1 cellular context compared by ENCODE assay signal in the genomic region with DNA sequence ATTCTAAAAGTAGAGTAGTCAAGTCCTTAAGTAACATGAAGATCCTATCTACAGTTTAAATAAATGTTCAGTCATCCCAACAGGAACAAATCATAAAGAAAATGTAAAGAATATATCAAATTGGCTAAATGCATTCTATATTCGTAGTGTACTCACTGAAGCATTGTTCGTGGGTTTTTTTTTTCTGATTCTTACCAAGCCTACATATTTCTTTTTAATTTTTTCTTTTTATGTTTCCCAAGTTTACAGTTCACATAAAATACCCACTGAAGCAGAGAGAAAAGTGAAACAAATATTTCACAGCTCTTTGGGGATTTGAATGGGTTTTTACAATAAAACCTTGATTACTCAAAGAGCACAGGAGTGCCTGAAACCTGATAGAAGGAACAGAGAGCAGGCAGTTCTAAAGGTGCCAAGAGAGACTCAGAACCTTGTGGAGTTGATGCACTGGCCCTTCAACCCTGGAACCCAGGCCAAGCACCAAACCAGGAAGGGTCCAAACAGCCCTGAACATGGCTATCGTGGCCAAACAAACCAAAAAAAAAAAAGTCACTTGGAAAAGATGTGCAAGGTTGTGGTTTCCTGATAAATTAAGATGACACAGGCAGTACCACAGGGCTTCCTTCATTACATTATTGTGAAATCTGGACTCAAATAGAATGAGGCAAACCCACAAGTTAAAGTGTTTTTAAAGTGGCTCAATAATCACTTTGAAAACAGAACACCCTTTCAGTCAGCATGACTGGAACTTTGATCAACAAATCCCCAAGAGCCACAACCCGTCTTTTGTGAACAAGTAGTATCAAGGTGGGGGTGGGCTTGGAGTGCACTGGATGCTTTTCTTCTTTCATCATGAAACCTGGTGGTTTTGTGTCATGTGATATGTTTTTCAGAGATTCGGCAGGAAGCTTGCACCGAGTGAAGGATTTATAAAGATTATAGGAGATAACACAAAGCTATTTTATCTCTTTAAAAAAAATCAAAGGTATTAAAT.
TF ChIP-seq lines count a peak whose summit lies in the region.

No MANE protein-coding gene starts in this region.

TF ChIP-seq in HEK293, 187 proteins besides CTCF, POLR2A, EP300 and RAD21 (continued from another document):
- TF ChIP-seq, protein P1, sequence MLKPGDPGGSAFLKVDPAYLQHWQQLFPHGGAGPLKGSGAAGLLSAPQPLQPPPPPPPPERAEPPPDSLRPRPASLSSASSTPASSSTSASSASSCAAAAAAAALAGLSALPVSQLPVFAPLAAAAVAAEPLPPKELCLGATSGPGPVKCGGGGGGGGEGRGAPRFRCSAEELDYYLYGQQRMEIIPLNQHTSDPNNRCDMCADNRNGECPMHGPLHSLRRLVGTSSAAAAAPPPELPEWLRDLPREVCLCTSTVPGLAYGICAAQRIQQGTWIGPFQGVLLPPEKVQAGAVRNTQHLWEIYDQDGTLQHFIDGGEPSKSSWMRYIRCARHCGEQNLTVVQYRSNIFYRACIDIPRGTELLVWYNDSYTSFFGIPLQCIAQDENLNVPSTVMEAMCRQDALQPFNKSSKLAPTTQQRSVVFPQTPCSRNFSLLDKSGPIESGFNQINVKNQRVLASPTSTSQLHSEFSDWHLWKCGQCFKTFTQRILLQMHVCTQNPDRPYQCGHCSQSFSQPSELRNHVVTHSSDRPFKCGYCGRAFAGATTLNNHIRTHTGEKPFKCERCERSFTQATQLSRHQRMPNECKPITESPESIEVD (tag by site-specific recombination; IDR thresholded peaks at IDR 0.05) = 0 out of 2 replicates have a peak, but pooled peaks have one; percentile 16
- TF ChIP-seq ZNF621 (tag by site-specific recombination; IDR thresholded peaks at IDR 0.05) (no peak), ZBTB21 (tag by site-specific recombination; IDR thresholded peaks at IDR 0.05) (no peak), ZNF248 (tag by site-specific recombination; IDR thresholded peaks at IDR 0.05) (no peak), ZBTB20 (tag by site-specific recombination; IDR thresholded peaks at IDR 0.05) (no peak), ZNF354C (tag by site-specific recombination; IDR thresholded peaks at IDR 0.05; ENCODE audit: borderline replicate concordance, low read depth) (no peak)
- TF ChIP-seq, protein P2, sequence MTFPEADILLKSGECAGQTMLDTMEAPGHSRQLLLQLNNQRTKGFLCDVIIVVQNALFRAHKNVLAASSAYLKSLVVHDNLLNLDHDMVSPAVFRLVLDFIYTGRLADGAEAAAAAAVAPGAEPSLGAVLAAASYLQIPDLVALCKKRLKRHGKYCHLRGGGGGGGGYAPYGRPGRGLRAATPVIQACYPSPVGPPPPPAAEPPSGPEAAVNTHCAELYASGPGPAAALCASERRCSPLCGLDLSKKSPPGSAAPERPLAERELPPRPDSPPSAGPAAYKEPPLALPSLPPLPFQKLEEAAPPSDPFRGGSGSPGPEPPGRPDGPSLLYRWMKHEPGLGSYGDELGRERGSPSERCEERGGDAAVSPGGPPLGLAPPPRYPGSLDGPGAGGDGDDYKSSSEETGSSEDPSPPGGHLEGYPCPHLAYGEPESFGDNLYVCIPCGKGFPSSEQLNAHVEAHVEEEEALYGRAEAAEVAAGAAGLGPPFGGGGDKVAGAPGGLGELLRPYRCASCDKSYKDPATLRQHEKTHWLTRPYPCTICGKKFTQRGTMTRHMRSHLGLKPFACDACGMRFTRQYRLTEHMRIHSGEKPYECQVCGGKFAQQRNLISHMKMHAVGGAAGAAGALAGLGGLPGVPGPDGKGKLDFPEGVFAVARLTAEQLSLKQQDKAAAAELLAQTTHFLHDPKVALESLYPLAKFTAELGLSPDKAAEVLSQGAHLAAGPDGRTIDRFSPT (tag by site-specific recombination; IDR thresholded peaks at IDR 0.05) = no peak
- TF ChIP-seq, protein P3, sequence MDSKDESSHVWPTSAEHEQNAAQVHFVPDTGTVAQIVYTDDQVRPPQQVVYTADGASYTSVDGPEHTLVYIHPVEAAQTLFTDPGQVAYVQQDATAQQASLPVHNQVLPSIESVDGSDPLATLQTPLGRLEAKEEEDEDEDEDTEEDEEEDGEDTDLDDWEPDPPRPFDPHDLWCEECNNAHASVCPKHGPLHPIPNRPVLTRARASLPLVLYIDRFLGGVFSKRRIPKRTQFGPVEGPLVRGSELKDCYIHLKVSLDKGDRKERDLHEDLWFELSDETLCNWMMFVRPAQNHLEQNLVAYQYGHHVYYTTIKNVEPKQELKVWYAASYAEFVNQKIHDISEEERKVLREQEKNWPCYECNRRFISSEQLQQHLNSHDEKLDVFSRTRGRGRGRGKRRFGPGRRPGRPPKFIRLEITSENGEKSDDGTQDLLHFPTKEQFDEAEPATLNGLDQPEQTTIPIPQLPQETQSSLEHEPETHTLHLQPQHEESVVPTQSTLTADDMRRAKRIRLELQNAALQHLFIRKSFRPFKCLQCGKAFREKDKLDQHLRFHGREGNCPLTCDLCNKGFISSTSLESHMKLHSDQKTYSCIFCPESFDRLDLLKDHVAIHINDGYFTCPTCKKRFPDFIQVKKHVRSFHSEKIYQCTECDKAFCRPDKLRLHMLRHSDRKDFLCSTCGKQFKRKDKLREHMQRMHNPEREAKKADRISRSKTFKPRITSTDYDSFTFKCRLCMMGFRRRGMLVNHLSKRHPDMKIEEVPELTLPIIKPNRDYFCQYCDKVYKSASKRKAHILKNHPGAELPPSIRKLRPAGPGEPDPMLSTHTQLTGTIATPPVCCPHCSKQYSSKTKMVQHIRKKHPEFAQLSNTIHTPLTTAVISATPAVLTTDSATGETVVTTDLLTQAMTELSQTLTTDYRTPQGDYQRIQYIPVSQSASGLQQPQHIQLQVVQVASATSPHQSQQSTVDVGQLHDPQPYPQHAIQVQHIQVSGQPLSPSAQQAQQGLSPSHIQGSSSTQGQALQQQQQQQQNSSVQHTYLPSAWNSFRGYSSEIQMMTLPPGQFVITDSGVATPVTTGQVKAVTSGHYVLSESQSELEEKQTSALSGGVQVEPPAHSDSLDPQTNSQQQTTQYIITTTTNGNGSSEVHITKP (tag by site-specific recombination; IDR thresholded peaks at IDR 0.05) = peak; percentile 39; the same call in 1 of the 2 replicates
- TF ChIP-seq, protein P4, sequence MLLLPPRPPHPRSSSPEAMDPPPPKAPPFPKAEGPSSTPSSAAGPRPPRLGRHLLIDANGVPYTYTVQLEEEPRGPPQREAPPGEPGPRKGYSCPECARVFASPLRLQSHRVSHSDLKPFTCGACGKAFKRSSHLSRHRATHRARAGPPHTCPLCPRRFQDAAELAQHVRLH (tag by site-specific recombination; IDR thresholded peaks at IDR 0.05) = no peak
